In genomic region chr12:48789858-48790326, GRCh38 we compare ENCODE assay signal across 8 cellular contexts. TPM values are rescaled to one million over a fixed set of nuclear protein-coding genes. Genes with fewer than 3 reads are reported as not detected.
DNase-seq lines count a peak whose midpoint lies in the region; ATAC-seq and TF ChIP-seq lines count a peak whose summit lies in the region.

No MANE protein-coding gene starts in this region.

- TF ChIP-seq RAD21 in liver (IDR thresholded peaks at IDR 0.05), result no peak

- H3K9me3 ChIP-seq in liver (ENCODE audit: control insufficient read depth in 4 of 4, low read length in 3 of 4) (no peaks in the 10 kb centered on the region), suprapubic skin (no peaks in the 10 kb centered on the region)

- ATAC-seq in GM18907 (IDR thresholded peaks at IDR 0.05; ENCODE audit: unreplicated experiment), result no peak
- no peak for ATAC-seq in GM19324 (IDR thresholded peaks at IDR 0.05; ENCODE audit: low FRiP score, unreplicated experiment)

- no peak for TF ChIP-seq POLR2A in suprapubic skin (IDR thresholded peaks at IDR 0.05)

- H3K9ac ChIP-seq in liver (ENCODE audit: low read depth in 1 of 2, low read length in 2 of 2), result no peak overlapping the region

- H3K4me1 ChIP-seq in liver (ENCODE audit: control insufficient read depth in 4 of 4, insufficient read depth in 4 of 4, low read length in 3 of 4) (peaks cover 1 to 22% (median 15%) of the 10 kb centered on the region in 4 donors), suprapubic skin (peaks cover 33% of the 10 kb centered on the region)

- 8% methylated on average over 4 of the region's 4 CpGs for WGBS in liver
- 16% methylated on average over 4 of the region's 4 CpGs for WGBS in suprapubic skin

- H3K36me3 ChIP-seq in liver (ENCODE audit: control insufficient read depth in 4 of 4, insufficient read depth in 3 of 4, low read depth in 1 of 4, low read length in 3 of 4) (no peaks in the 10 kb centered on the region), suprapubic skin (no peaks in the 10 kb centered on the region)

- no peak for TF ChIP-seq EP300 in suprapubic skin (IDR thresholded peaks at IDR 0.05)

- H3K27ac ChIP-seq in liver (ENCODE audit: low read depth in 1 of 2, low read length in 2 of 2) (peak overlapping the region in 1 of 2 donors; percentile 87), suprapubic skin (no peak overlapping the region)

- no peaks in the 10 kb centered on the region for H3K27me3 ChIP-seq in liver (ENCODE audit: control insufficient read depth in 4 of 4, insufficient read depth in 4 of 4, low read length in 3 of 4)
- no peaks in the 10 kb centered on the region for H3K27me3 ChIP-seq in suprapubic skin

- in situ Hi-C loops in astrocyte of the cerebellum (cut with HindIII; ENCODE audit: low sequenced_read_pairs), result no loop called here

- H3K4me3 ChIP-seq in astrocyte of the cerebellum (ENCODE audit: low read depth, low read length) (peak overlapping the region; percentile 79), liver (ENCODE audit: low read depth in 1 of 3, low read length in 3 of 3) (peak overlapping the region in 2 of 3 donors; percentile 42 to 97), suprapubic skin (peak overlapping the region; percentile 82)

- TF ChIP-seq CTCF in astrocyte of the cerebellum (IDR thresholded peaks at IDR 0.05; ENCODE audit: low read depth, low read length, missing control alignments), result no peak
- TF ChIP-seq CTCF in liver (IDR thresholded peaks at IDR 0.05; ENCODE audit: low read depth, low read length, missing input control), result no peak
- TF ChIP-seq CTCF in suprapubic skin (IDR thresholded peaks at IDR 0.05), result no peak

- peak; percentile 46 for DNase-seq in DMS53 (lab: John Stamatoyannopoulos, UW)
- no peak for DNase-seq in DMS53 treated with DMSO at 0.1 percent for 48 hours (lab: John Stamatoyannopoulos, UW; ENCODE audit: unreplicated experiment)
- no peak for DNase-seq in astrocyte of the cerebellum (ENCODE audit: low read depth)
- no peak for DNase-seq in suprapubic skin (ENCODE audit: low spot score in 2 of 2)
- no peak for DNase-seq in MV-4-11 (lab: John Stamatoyannopoulos, UW)

TF ChIP-seq in liver, 16 proteins besides CTCF, POLR2A, EP300 and RAD21:
- TF ChIP-seq FOXA1 (IDR thresholded peaks at IDR 0.05) (no peak), HNF4G (IDR thresholded peaks at IDR 0.05) (no peak), ZBTB33 (IDR thresholded peaks at IDR 0.05) (no peak), GABPA (IDR thresholded peaks at IDR 0.05 in 1 of 2, conservative IDR thresholded peaks at IDR 0.05 in 1 of 2) (no peak), ATF3 (IDR thresholded peaks at IDR 0.05) (no peak), TAF1 (conservative IDR thresholded peaks at IDR 0.05) (no peak), YY1 (IDR thresholded peaks at IDR 0.05) (no peak), RXRA (IDR thresholded peaks at IDR 0.05) (no peak), HNF4A (conservative IDR thresholded peaks at IDR 0.05) (no peak), EGR1 (IDR thresholded peaks at IDR 0.05; ENCODE audit: low read depth in 2 of 2) (no peak), JUND (IDR thresholded peaks at IDR 0.05) (no peak), FOXA2 (IDR thresholded peaks at IDR 0.05) (no peak), NR2F2 (IDR thresholded peaks at IDR 0.05) (no peak), MAX (IDR thresholded peaks at IDR 0.05) (no peak), REST (IDR thresholded peaks at IDR 0.05) (no peak), SP1 (IDR thresholded peaks at IDR 0.05) (no peak)

RNA-seq across cellular contexts. Expression of gene ADCY6, which starts 1.0 kb away (rescaled TPM):
- total RNA-seq in liver (10 to 100 TPM; 12.7 to 30.5 TPM), suprapubic skin (10 to 100 TPM; 11.2 to 48.4 (median 19.0) TPM)
- 1 to 10 TPM; 4.3 to 8.2 TPM for polyA plus RNA-seq in liver

RNA-seq across cellular contexts. Expression of gene CACNB3, which starts 28.4 kb away (rescaled TPM):
- total RNA-seq in liver (1 to 10 TPM; 1.4 to 1.9 TPM), suprapubic skin (10 to 100 TPM; 12.3 to 27.8 (median 17.3) TPM)
- polyA plus RNA-seq in liver, result under 1 TPM; 0.92 to 0.93 TPM

Comparison
In these comparisons a context has a peak if more than half of its experiments do, and no peak if none do; other contexts are left out.
1. RNA of gene CACNB3, which starts 28.4 kb away (total RNA-seq): 12.3 to 27.8 TPM in suprapubic skin; 1.4 to 1.9 TPM in liver; every median in the first group is over 4 times any median in the second.
2. Peak in every context shown above with its lines, with median percentiles within 50 percentile points of each other: H3K4me3 ChIP-seq.